Comparison of ENCODE assay signal across 8 cellular contexts in the genomic region with DNA sequence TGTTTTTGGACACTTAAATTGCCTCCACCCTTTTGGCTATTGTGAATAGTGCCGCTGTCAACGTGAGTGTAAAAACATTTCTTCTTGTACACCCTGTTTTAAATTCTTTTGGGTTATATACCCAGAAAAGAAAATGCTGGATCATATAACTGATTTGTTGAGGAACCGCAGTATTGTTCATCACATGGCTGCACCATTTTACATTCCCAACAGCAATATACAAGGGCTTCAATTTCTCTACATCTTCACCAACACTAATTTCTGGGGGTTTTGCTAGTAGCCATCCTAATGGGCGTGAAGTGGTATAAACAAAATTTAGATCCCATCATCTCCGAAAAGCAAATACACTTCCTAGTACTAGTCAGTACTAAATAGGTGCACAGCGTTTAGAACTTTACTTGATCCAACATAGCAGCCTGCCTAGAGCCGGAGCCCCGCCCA. TPM values are rescaled to one million over a fixed set of nuclear protein-coding genes. Genes with fewer than 3 reads are reported as not detected.
A peak's percentile ranks its signal among the peaks of the same experiment; 100 is the strongest.
DNase-seq lines count a peak whose midpoint lies in the region.

No MANE protein-coding gene starts in this region.

- H3K27me3 Mint-ChIP-seq in activated CD4-positive, alpha-beta memory T cell treated with anti-CD3 and anti-CD28 coated beads for 36 hours, result no peaks in the 10 kb centered on the region

- peak overlapping the region; percentile 62 for H3K27ac Mint-ChIP-seq in activated CD4-positive, alpha-beta memory T cell treated with anti-CD3 and anti-CD28 coated beads for 36 hours

- H3K36me3 Mint-ChIP-seq in activated CD4-positive, alpha-beta memory T cell treated with anti-CD3 and anti-CD28 coated beads for 36 hours, result peaks cover 6% of the 10 kb centered on the region

- peak overlapping the region; percentile 76 for H3K27ac ChIP-seq in stomach smooth muscle (ENCODE audit: low read length)

- peaks cover 14% of the 10 kb centered on the region for H3K4me1 Mint-ChIP-seq in activated CD4-positive, alpha-beta memory T cell treated with anti-CD3 and anti-CD28 coated beads for 36 hours (ENCODE audit: low read depth)

- peaks cover 9% of the 10 kb centered on the region for H3K4me1 ChIP-seq in stomach smooth muscle (ENCODE audit: control insufficient read depth, insufficient read depth, low read length)

- no peaks in the 10 kb centered on the region for H3K9me3 Mint-ChIP-seq in activated CD4-positive, alpha-beta memory T cell treated with anti-CD3 and anti-CD28 coated beads for 36 hours

- POLR2A ChIA-PET in activated CD4-positive, alpha-beta memory T cell treated with anti-CD3 and anti-CD28 coated beads for 36 hours (lab: Charles Lee), result no interaction called here

- no peaks in the 10 kb centered on the region for H3K27me3 ChIP-seq in stomach smooth muscle (ENCODE audit: control insufficient read depth in 1 of 2, insufficient read depth in 2 of 2, low read length in 2 of 2)

- DNase-seq in NCI-H82 treated with DMSO at 0.1 percent for 48 hours (lab: John Stamatoyannopoulos, UW; ENCODE audit: unreplicated experiment), result peak; percentile 68
- DNase-seq in NCI-H82 (lab: John Stamatoyannopoulos, UW), result no peak
- DNase-seq in activated CD4-positive, alpha-beta memory T cell treated with anti-CD3 and anti-CD28 coated beads for 36 hours, result no peak
- no peak for DNase-seq in SKM-1 treated with dmso at 0.1 percent for 144 hours (lab: John Stamatoyannopoulos, UW; ENCODE audit: unreplicated experiment)
- DNase-seq in SKM-1 (lab: John Stamatoyannopoulos, UW; ENCODE audit: unreplicated experiment), result no peak
- DNase-seq in GM19238 (ENCODE audit: insufficient read length, low spot score), result no peak

- CTCF ChIA-PET in activated CD4-positive, alpha-beta memory T cell treated with anti-CD3 and anti-CD28 coated beads for 36 hours (lab: Charles Lee), result interaction anchor here (1.4 kb wide), 1 partner anchor 39 kb away, joined by 4 read pairs; a partner anchor contains a TSS

- H3K9ac ChIP-seq in stomach smooth muscle (ENCODE audit: low read length in 2 of 2), result peak overlapping the region; percentile 58 to 75

- intact Hi-C loops in activated CD4-positive, alpha-beta memory T cell treated with anti-CD3 and anti-CD28 coated beads for 36 hours (cut with micrococcal nuclease), result loop anchor here (1.0 to 5.0 kb wide), 10 partner anchors 15 to 1659 kb away; a partner anchor contains a TSS

- H3K4me3 ChIP-seq in iPS-18c (ENCODE audit: insufficient read depth, low read depth, low read length) (peak overlapping the region; percentile 91), stomach smooth muscle (ENCODE audit: low read length in 2 of 2) (peak overlapping the region; percentile 90 to 94)

- H3K36me3 ChIP-seq in stomach smooth muscle (ENCODE audit: control insufficient read depth in 2 of 2, insufficient read depth in 2 of 2, low read length in 2 of 2), result peaks cover 14 to 19% of the 10 kb centered on the region in 2 donors

- H3K4me3 Mint-ChIP-seq in activated CD4-positive, alpha-beta memory T cell treated with anti-CD3 and anti-CD28 coated beads for 36 hours, result peak overlapping the region; percentile 78

- H3K9me3 ChIP-seq in iPS-18c (ENCODE audit: control insufficient read depth, insufficient read depth, low read length) (no peaks in the 10 kb centered on the region), stomach smooth muscle (ENCODE audit: control insufficient read depth in 2 of 2, low read length in 2 of 2) (no peaks in the 10 kb centered on the region)

RNA-seq across cellular contexts. Expression of a gene that starts 0.6 kb away (rescaled TPM):
- 10 to 100 TPM; 10.1 to 11.4 TPM for total RNA-seq in activated CD4-positive, alpha-beta memory T cell treated with anti-CD3 and anti-CD28 coated beads for 36 hours

RNA-seq across cellular contexts. Expression of a gene that starts 39.4 kb away (rescaled TPM):
- 1 to 10 TPM; 4.2 to 4.6 TPM for total RNA-seq in activated CD4-positive, alpha-beta memory T cell treated with anti-CD3 and anti-CD28 coated beads for 36 hours

RNA-seq across cellular contexts. Expression of a gene that starts 49.6 kb away (rescaled TPM):
- total RNA-seq in activated CD4-positive, alpha-beta memory T cell treated with anti-CD3 and anti-CD28 coated beads for 36 hours, result 10 to 100 TPM; 18.5 to 18.6 TPM
